ENCODE assay signal across 26 cellular contexts in genomic region chr9:6408320-6408719, GRCh38.
"Had no signal": no experiment of that assay in that cellular context is flagged by ENCODE, and none has a peak within 500 bp of the region (broad histone marks: within the 10 kb centered on the region; RNA-seq: fewer than 3 reads in every experiment).

No MANE protein-coding gene starts in this region.

- H3K9me3 ChIP-seq: gastrocnemius medialis, mucosa of descending colon, neutrophil, suprapubic skin, transverse colon, vagina had no signal

- H3K27ac ChIP-seq: dorsolateral prefrontal cortex, epithelial cell of prostate, gastrocnemius medialis, neutrophil, parathyroid adenoma, suprapubic skin, transverse colon, vagina had no signal

- H3K4me3 ChIP-seq: dorsolateral prefrontal cortex, gastrocnemius medialis, mucosa of descending colon, smooth muscle cell, suprapubic skin, transverse colon, vagina had no signal

- H3K36me3 ChIP-seq: gastrocnemius medialis, neutrophil, suprapubic skin, transverse colon, vagina had no signal

- ATAC-seq: esophagus mucosa; gastrocnemius medialis; left lobe of liver; mucosa of descending colon; natural killer cell treated with Interleukin-12 subunit alpha and Interleukin-12 subunit beta and Interleukin-15 and Interleukin-18, amount 100 ng/mL, for 72 hours; sciatic nerve; stimulated activated naive CD8-positive, alpha-beta T cell treated with anti-CD3 and anti-CD28 coated beads, Interleukin-15, amount 100 ng/mL, for 72 hours had no signal

- FAIRE-seq: keratinocyte had no signal

- DNase-seq: dorsolateral prefrontal cortex; effector CD4-positive, alpha-beta T cell; foreskin fibroblast; gastrocnemius medialis; head of caudate nucleus; mesenchymal stem cell; mucosa of descending colon; naive B cell; stimulated activated CD4-positive, alpha-beta T cell treated with anti-CD3 and anti-CD28 coated beads, Interleukin-12 subunit alpha, Interleukin-12 subunit beta, amount 100 ng/mL, for 4 hours; stimulated activated CD4-positive, alpha-beta T cell treated with anti-CD3 and anti-CD28 coated beads, Interleukin-1b, Interleukin-23, amount 100 ng/mL, for 48 hours; stimulated activated CD4-positive, alpha-beta T cell treated with anti-CD3 and anti-CD28 coated beads, Interleukin-4, amount 100 ng/mL, for 1 hour; stimulated activated CD8-positive, alpha-beta memory T cell treated with anti-CD3 and anti-CD28 coated beads, Interleukin-4, amount 100 ng/mL, for 48 hours; stimulated activated naive CD4-positive, alpha-beta T cell; stimulated activated naive CD8-positive, alpha-beta T cell treated with anti-CD3 and anti-CD28 coated beads, Interleukin-15, amount 100 ng/mL, for 72 hours; transverse colon had no signal

- H3K9ac ChIP-seq: parathyroid adenoma had no signal

- H3K4me1 ChIP-seq: gastrocnemius medialis, parathyroid adenoma, vagina had no signal
